ENCODE assay signal across 18 cellular contexts in genomic region chr1:5140136-5140535, GRCh38.
DNase-seq lines count a peak whose midpoint lies in the region; ATAC-seq and TF ChIP-seq lines count a peak whose summit lies in the region.
"Had no signal": no experiment of that assay in that cellular context is flagged by ENCODE, and none has a peak within 500 bp of the region (broad histone marks: within the 10 kb centered on the region; RNA-seq: fewer than 3 reads in every experiment).

No MANE protein-coding gene starts in this region.

- no peaks in the 10 kb centered on the region for H3K36me3 ChIP-seq in vagina
- H3K36me3 ChIP-seq: Peyer's patch, SJCRH30 had no signal

- no peak overlapping the region for H3K4me3 ChIP-seq in vagina
- H3K4me3 ChIP-seq: GM23248, Peyer's patch, SJCRH30 had no signal

- DNase-seq in NCI-H2196 (lab: John Stamatoyannopoulos, UW; ENCODE audit: unreplicated experiment) (peak; percentile 42), NCI-H2196 treated with DMSO at 0.1 percent for 48 hours (lab: John Stamatoyannopoulos, UW; ENCODE audit: unreplicated experiment) (no peak), NCI-H1417 (lab: John Stamatoyannopoulos, UW) (peak in 2 of 3 experiments; percentile 50 to 85), RPMI8226 (peak; percentile 54), vagina (ENCODE audit: extremely low spot score in 2 of 2) (no peak)
- DNase-seq in stimulated activated CD4-positive, alpha-beta T cell treated with anti-CD3 and anti-CD28 coated beads, Interleukin-1b, Interleukin-23, amount 100 ng/mL, for 48 hours: no peak
- DNase-seq: GM23248, H9, HFFc6, KG1, MV-4-11, NCI-H1436 treated with DMSO at 0.1 percent for 48 hours, NCI-H1930, NCI-H69, Peyer's patch, SJCRH30, T-helper 1 cell had no signal

- TF ChIP-seq CTCF in vagina (IDR thresholded peaks at IDR 0.05): no peak

- ATAC-seq in HG03342 (IDR thresholded peaks at IDR 0.05; ENCODE audit: unreplicated experiment): no peak

- intact Hi-C loops in vagina (cut with DNase I): no loop called here

- H3K9me3 ChIP-seq in vagina: no peaks in the 10 kb centered on the region
- H3K9me3 ChIP-seq: Peyer's patch, SJCRH30 had no signal

- no peaks in the 10 kb centered on the region for H3K4me1 ChIP-seq in vagina
- H3K4me1 ChIP-seq: Peyer's patch, SJCRH30 had no signal

- TF ChIP-seq POLR2A in vagina (IDR thresholded peaks at IDR 0.05): no peak

- H3K27me3 ChIP-seq in vagina: no peaks in the 10 kb centered on the region
- H3K27me3 ChIP-seq: Peyer's patch had no signal

- no peak overlapping the region for H3K27ac ChIP-seq in vagina
- H3K27ac ChIP-seq: GM23248, Peyer's patch, SJCRH30 had no signal

Comparison
In these comparisons a context has a peak if more than half of its experiments do, and no peak if none do; other contexts are left out.
1. DNase-seq: peak in NCI-H2196 (single experiment), NCI-H1417 (2 of 3) and RPMI8226 (single experiment); none in NCI-H2196 treated with DMSO at 0.1 percent for 48 hours (single experiment), vagina (0 of 2) and stimulated activated CD4-positive, alpha-beta T cell treated with anti-CD3 and anti-CD28 coated beads, Interleukin-1b, Interleukin-23, amount 100 ng/mL, for 48 hours (single experiment).